In genomic region chr5:156589859-156590216, GRCh38 we compare ENCODE assay signal across 16 cellular contexts.
"Had no signal": no experiment of that assay in that cellular context is flagged by ENCODE, and none has a peak within 500 bp of the region (broad histone marks: within the 10 kb centered on the region; RNA-seq: fewer than 3 reads in every experiment).

No MANE protein-coding gene starts in this region.

- H3K27ac Mint-ChIP-seq: activated naive CD4-positive, alpha-beta T cell treated with anti-CD3 and anti-CD28 coated beads, Interleukin-2, amount 10 ng/mL, durations not matched to agents 7 days and 5 days; stimulated activated memory B cell treated with anti-CD40 and anti-IgM and Interleukin-4, amounts not matched to agents 10 μg/mL and 1 μg/mL and 100 μg/mL, for 72 hours had no signal

- H3K27me3 ChIP-seq: tibial nerve, vagina had no signal

- FAIRE-seq: kidney had no signal

- H3K4me3 Mint-ChIP-seq: activated naive CD4-positive, alpha-beta T cell treated with anti-CD3 and anti-CD28 coated beads, Interleukin-2, amount 10 ng/mL, durations not matched to agents 7 days and 5 days; neural crest cell; stimulated activated memory B cell treated with anti-CD40 and anti-IgM and Interleukin-4, amounts not matched to agents 10 μg/mL and 1 μg/mL and 100 μg/mL, for 72 hours had no signal

- H3K36me3 Mint-ChIP-seq: activated naive CD4-positive, alpha-beta T cell treated with anti-CD3 and anti-CD28 coated beads, Interleukin-2, amount 10 ng/mL, durations not matched to agents 7 days and 5 days; stimulated activated memory B cell treated with anti-CD40 and anti-IgM and Interleukin-4, amounts not matched to agents 10 μg/mL and 1 μg/mL and 100 μg/mL, for 72 hours had no signal

- H3K4me1 Mint-ChIP-seq: activated naive CD4-positive, alpha-beta T cell treated with anti-CD3 and anti-CD28 coated beads, Interleukin-2, amount 10 ng/mL, durations not matched to agents 7 days and 5 days; stimulated activated memory B cell treated with anti-CD40 and anti-IgM and Interleukin-4, amounts not matched to agents 10 μg/mL and 1 μg/mL and 100 μg/mL, for 72 hours had no signal

- H3K4me3 ChIP-seq: coronary artery, tibial nerve, vagina had no signal

- H3K27ac ChIP-seq: coronary artery, vagina had no signal

- H3K9me3 Mint-ChIP-seq: activated naive CD4-positive, alpha-beta T cell treated with anti-CD3 and anti-CD28 coated beads, Interleukin-2, amount 10 ng/mL, durations not matched to agents 7 days and 5 days; stimulated activated memory B cell treated with anti-CD40 and anti-IgM and Interleukin-4, amounts not matched to agents 10 μg/mL and 1 μg/mL and 100 μg/mL, for 72 hours had no signal

- DNase-seq: activated CD4-positive, CD25-positive, alpha-beta regulatory T cell treated with anti-CD3 and anti-CD28 coated beads, Interleukin-2, amount 50 U/mL, for 72 hours; activated naive CD4-positive, alpha-beta T cell treated with anti-CD3 and anti-CD28 coated beads, Interleukin-2, amount 10 ng/mL, durations not matched to agents 7 days and 5 days; effector CD4-positive, alpha-beta T cell; foreskin fibroblast; kidney; mesendoderm; SK-N-SH; stimulated activated CD4-positive, alpha-beta T cell treated with anti-CD3 and anti-CD28 coated beads, Interleukin-12 subunit alpha, Interleukin-12 subunit beta, amount 100 ng/mL, for 4 hours; stimulated activated CD4-positive, alpha-beta T cell treated with anti-CD3 and anti-CD28 coated beads, Interleukin-2, amount 100 ng/mL, for 24 hours; T-helper 1 cell; T1000 had no signal

- ATAC-seq: stimulated activated memory B cell treated with anti-CD40 and anti-IgM and Interleukin-4, amounts not matched to agents 10 μg/mL and 1 μg/mL and 100 μg/mL, for 72 hours had no signal
